Comparison of ENCODE assay signal across 9 cellular contexts in the genomic region with DNA sequence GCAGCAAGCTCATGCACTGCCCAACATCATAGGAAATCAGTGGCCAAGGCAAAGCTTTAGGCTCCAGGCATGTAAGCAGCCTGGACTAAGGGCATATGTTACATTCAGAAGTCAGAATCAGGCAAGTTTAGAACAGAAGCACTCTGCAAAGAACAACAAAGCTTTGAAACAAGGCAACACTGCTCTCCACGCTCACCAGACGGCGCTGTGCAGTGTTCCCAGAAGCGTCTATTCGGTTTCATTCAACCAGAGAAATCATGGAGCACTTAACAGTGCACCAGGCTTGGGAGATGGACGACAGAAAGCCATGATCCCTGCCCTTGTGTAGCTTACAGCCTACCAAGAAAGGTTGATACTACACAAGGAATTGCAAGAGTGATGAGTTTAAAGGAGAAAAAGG.
DNase-seq lines count a peak whose midpoint lies in the region; ATAC-seq, FAIRE-seq and TF ChIP-seq lines count a peak whose summit lies in the region.
"Had no signal": no experiment of that assay in that cellular context is flagged by ENCODE, and none has a peak within 500 bp of the region (broad histone marks: within the 10 kb centered on the region; RNA-seq: fewer than 3 reads in every experiment).

No MANE protein-coding gene starts in this region.

- H3K79me1 ChIP-seq in mesendoderm (ENCODE audit: low read length) = no peaks in the 10 kb centered on the region

- peak; percentile 8 for DNase-seq in activated naive CD4-positive, alpha-beta T cell treated with Interleukin-2 at 50 U/mL for 16 hours
- DNase-seq in activated naive CD4-positive, alpha-beta T cell treated with anti-CD3 and anti-CD28 coated beads, Interleukin-2, amount 50 U/mL, for 72 hours (ENCODE audit: low spot score in 2 of 2) = no peak
- DNase-seq in NCI-H146 (lab: John Stamatoyannopoulos, UW) = peak; percentile 33
- DNase-seq in bronchial epithelial cell (ENCODE audit: low read depth) = peak; percentile 37
- peak; percentile 63 for DNase-seq in mesendoderm
- no peak for DNase-seq in T1000 (lab: John Stamatoyannopoulos, UW)

- H2BK15ac ChIP-seq in mesendoderm (replicated peaks; ENCODE audit: low read depth) = no peak overlapping the region

- no peak overlapping the region for H3K4me3 ChIP-seq in bronchial epithelial cell (ENCODE audit: low read depth, low read length)
- H3K4me3 ChIP-seq in mesendoderm (ENCODE audit: low read length) = no peak overlapping the region

- no peak overlapping the region for H3K18ac ChIP-seq in mesendoderm (ENCODE audit: low read length)

- H3K79me2 ChIP-seq in mesendoderm (ENCODE audit: control insufficient read depth, insufficient read depth, low read length) = no peaks in the 10 kb centered on the region

- H2BK5ac ChIP-seq in mesendoderm (ENCODE audit: low read length) = no peak overlapping the region

- H3K56ac ChIP-seq in mesendoderm (ENCODE audit: low read length) = no peak overlapping the region

- H3K9ac ChIP-seq in mesendoderm (ENCODE audit: low read length) = no peak overlapping the region

- H3K23ac ChIP-seq in mesendoderm (ENCODE audit: low read length) = no peak overlapping the region

- FAIRE-seq in bronchial epithelial cell (lab: Jason Lieb, UNC) = no peak

- WGBS in mesendoderm (ENCODE audit: extremely low coverage, insufficient coverage, low lambda C conversion rate) = no CpG with 5 or more reads among the region's 6 CpGs

- no peak overlapping the region for H2BK120ac ChIP-seq in mesendoderm (ENCODE audit: low read depth, low read length)

- H4K8ac ChIP-seq in mesendoderm (ENCODE audit: low read depth, low read length) = no peak overlapping the region

- no peak overlapping the region for H4K5ac ChIP-seq in mesendoderm (ENCODE audit: low read length)

- no peak overlapping the region for H2AK5ac ChIP-seq in mesendoderm (ENCODE audit: low read length)

- TF ChIP-seq CTCF in bronchial epithelial cell (IDR thresholded peaks at IDR 0.05; ENCODE audit: insufficient read depth, low read length, severe bottlenecking) = peak; percentile 84

- ATAC-seq in activated naive CD4-positive, alpha-beta T cell treated with anti-CD3 and anti-CD28 coated beads, Interleukin-2, amount 50 U/mL, for 72 hours = no peak
- ATAC-seq in HG02970 (IDR thresholded peaks at IDR 0.05; ENCODE audit: low FRiP score, unreplicated experiment) (no peak), GM19455 (IDR thresholded peaks at IDR 0.05; ENCODE audit: unreplicated experiment) (no peak)

- no peak overlapping the region for H3K27ac ChIP-seq in mesendoderm (ENCODE audit: low read depth, low read length)

- H3K36me3 ChIP-seq in bronchial epithelial cell (ENCODE audit: control insufficient read depth, insufficient read depth, low read length) (no peaks in the 10 kb centered on the region), mesendoderm (ENCODE audit: control insufficient read depth, insufficient read depth, low read length) (no peaks in the 10 kb centered on the region)

- H3K4me2 ChIP-seq in mesendoderm (ENCODE audit: low read length) = no peak overlapping the region

- H3K4ac ChIP-seq in mesendoderm (ENCODE audit: low read depth, low read length) = no peak overlapping the region

- no peaks in the 10 kb centered on the region for H3K36me3 Mint-ChIP-seq in activated naive CD4-positive, alpha-beta T cell treated with anti-CD3 and anti-CD28 coated beads, Interleukin-2, amount 50 U/mL, for 72 hours
- H3K36me3 Mint-ChIP-seq: activated naive CD8-positive, alpha-beta T cell had no signal

- H3K4me1 ChIP-seq in mesendoderm (ENCODE audit: control insufficient read depth, low read depth, low read length) = no peaks in the 10 kb centered on the region

- H3K27me3 ChIP-seq in bronchial epithelial cell (ENCODE audit: control insufficient read depth, insufficient read depth, low read length) (no peaks in the 10 kb centered on the region), mesendoderm (ENCODE audit: insufficient read depth, low read length, poor library complexity) (no peaks in the 10 kb centered on the region)

- H3K9me3 Mint-ChIP-seq in activated naive CD4-positive, alpha-beta T cell treated with anti-CD3 and anti-CD28 coated beads, Interleukin-2, amount 50 U/mL, for 72 hours = no peaks in the 10 kb centered on the region

- H3K27ac Mint-ChIP-seq in activated naive CD4-positive, alpha-beta T cell treated with anti-CD3 and anti-CD28 coated beads, Interleukin-2, amount 50 U/mL, for 72 hours = no peak overlapping the region
- H3K27ac Mint-ChIP-seq: activated naive CD8-positive, alpha-beta T cell had no signal

Comparison
In these comparisons a context has a peak if more than half of its experiments do, and no peak if none do; other contexts are left out.
1. DNase-seq: peak in activated naive CD4-positive, alpha-beta T cell treated with Interleukin-2 at 50 U/mL for 16 hours (single experiment), NCI-H146 (single experiment), bronchial epithelial cell (single experiment) and mesendoderm (single experiment); none in activated naive CD4-positive, alpha-beta T cell treated with anti-CD3 and anti-CD28 coated beads, Interleukin-2, amount 50 U/mL, for 72 hours (0 of 2) and T1000 (single experiment).